ENCODE assay signal across 23 cellular contexts in genomic region chr4:60129740-60130139, GRCh38.
DNase-seq lines count a peak whose midpoint lies in the region; ATAC-seq, FAIRE-seq and TF ChIP-seq lines count a peak whose summit lies in the region.
"Had no signal": no experiment of that assay in that cellular context is flagged by ENCODE, and none has a peak within 500 bp of the region (broad histone marks: within the 10 kb centered on the region; RNA-seq: fewer than 3 reads in every experiment).

No MANE protein-coding gene starts in this region.

- H3K4me3 ChIP-seq in choroid plexus epithelial cell (ENCODE audit: low read depth, low read length) (no peak overlapping the region), keratinocyte (ENCODE audit: control insufficient read depth in 2 of 3, extremely low read depth in 1 of 3, insufficient read depth in 2 of 3, low read depth in 1 of 3, low read length in 3 of 3) (no peak overlapping the region), transverse colon (no peak overlapping the region)
- H3K4me3 ChIP-seq: BLaER1, GM23338 had no signal

- ATAC-seq in CD4-positive, alpha-beta T cell (ENCODE audit: poor library complexity): no peak
- ATAC-seq: CD8-positive, alpha-beta T cell; GM23338 had no signal

- H3K4me2 ChIP-seq in keratinocyte (ENCODE audit: control insufficient read depth, extremely low read depth, insufficient read depth, low read depth, low read length): peak overlapping the region; percentile 39
- H3K4me2 ChIP-seq: BLaER1, GM23338 had no signal

- H3K4me1 ChIP-seq in keratinocyte (ENCODE audit: control insufficient read depth, extremely low read depth, insufficient read depth, low read length): peaks cover 10% of the 10 kb centered on the region
- no peaks in the 10 kb centered on the region for H3K4me1 ChIP-seq in transverse colon
- H3K4me1 ChIP-seq: BLaER1 had no signal

- in situ Hi-C loops in transverse colon (cut with MboI; ENCODE audit: low pct_ligation_motif_present in 1 of 4, low pct_unique_long_range_greater_than_20kb in 1 of 4, low sequenced_read_pairs in 3 of 4): no loop called here

- H3K9me3 ChIP-seq in keratinocyte (ENCODE audit: control insufficient read depth, low read depth, low read length): no peaks in the 10 kb centered on the region
- H3K9me3 ChIP-seq in CD4-positive, alpha-beta T cell (ENCODE audit: control insufficient read depth, low read length): no peaks in the 10 kb centered on the region
- no peaks in the 10 kb centered on the region for H3K9me3 ChIP-seq in transverse colon
- H3K9me3 ChIP-seq: BLaER1 had no signal

- no peaks in the 10 kb centered on the region for H3K27me3 Mint-ChIP-seq in CD4-positive, alpha-beta T cell

- no peaks in the 10 kb centered on the region for H3K79me2 ChIP-seq in keratinocyte (ENCODE audit: control insufficient read depth, insufficient read depth, low read length)

- no peak overlapping the region for H3K27ac Mint-ChIP-seq in CD4-positive, alpha-beta T cell
- H3K27ac Mint-ChIP-seq: CD14-positive monocyte; CD8-positive, alpha-beta T cell; GM23338 had no signal

- DNase-seq in ELR (ENCODE audit: low read depth) (peak; percentile 50), RWPE1 (ENCODE audit: low spot score) (peak; percentile 11), choroid plexus epithelial cell (ENCODE audit: low read depth) (peak; percentile 2), keratinocyte (ENCODE audit: low read depth, low spot score) (no peak), hepatic stellate cell (ENCODE audit: low spot score) (no peak), EL (no peak), transverse colon (no peak)
- no peak for DNase-seq in CD4-positive, alpha-beta T cell
- DNase-seq: 8988T; Calu3; CD8-positive, alpha-beta T cell; DMS 273 treated with DMSO at 0.1 percent for 48 hours; DMS53; DND-41; GDM1; HCEC 1CT had no signal

- H3K9me1 ChIP-seq in keratinocyte (ENCODE audit: control insufficient read depth, extremely low read depth, insufficient read depth, low read length): no peaks in the 10 kb centered on the region

- peaks cover 1% of the 10 kb centered on the region for H3K9me3 Mint-ChIP-seq in CD4-positive, alpha-beta T cell
- H3K9me3 Mint-ChIP-seq: GM23338 had no signal

- no peak for TF ChIP-seq POLR2A in transverse colon (IDR thresholded peaks at IDR 0.05)

- H3K36me3 ChIP-seq in keratinocyte (ENCODE audit: control insufficient read depth in 2 of 2, extremely low read depth in 1 of 2, insufficient read depth in 2 of 2, low read length in 2 of 2) (no peaks in the 10 kb centered on the region), transverse colon (no peaks in the 10 kb centered on the region)
- H3K36me3 ChIP-seq: BLaER1 had no signal

- H3K4me3 Mint-ChIP-seq in CD4-positive, alpha-beta T cell: no peak overlapping the region
- H3K4me3 Mint-ChIP-seq: CD14-positive monocyte; CD8-positive, alpha-beta T cell; GM23338 had no signal

- H3K27me3 ChIP-seq in keratinocyte (ENCODE audit: control insufficient read depth, extremely low read depth, insufficient read depth, low read length) (no peaks in the 10 kb centered on the region), transverse colon (no peaks in the 10 kb centered on the region)
- no peaks in the 10 kb centered on the region for H3K27me3 ChIP-seq in CD4-positive, alpha-beta T cell (ENCODE audit: control insufficient read depth, insufficient read depth, low read length)
- H3K27me3 ChIP-seq: BLaER1 had no signal

- H3K27ac ChIP-seq in RWPE1: no peak overlapping the region
- peak overlapping the region; percentile 17 for H3K27ac ChIP-seq in keratinocyte (ENCODE audit: control insufficient read depth, insufficient read depth, low read length)
- H3K27ac ChIP-seq in CD4-positive, alpha-beta T cell (ENCODE audit: low read depth, low read length): no peak overlapping the region
- H3K27ac ChIP-seq in transverse colon: no peak overlapping the region
- H3K27ac ChIP-seq: BLaER1, HL-60 had no signal

- no peak for TF ChIP-seq EP300 in transverse colon (IDR thresholded peaks at IDR 0.05; ENCODE audit: low read depth)

- no peak for FAIRE-seq in keratinocyte (lab: Jason Lieb, UNC)
- FAIRE-seq: GM12892, GM18507, H54 had no signal

- TF ChIP-seq CTCF in RWPE1 (conservative IDR thresholded peaks at IDR 0.05; ENCODE audit: low read depth) (no peak), choroid plexus epithelial cell (conservative IDR thresholded peaks at IDR 0.05; ENCODE audit: low read depth, low read length) (no peak), keratinocyte (optimal IDR thresholded peaks at IDR 0.05 in 1 of 3, IDR thresholded peaks at IDR 0.05 in 1 of 3, conservative IDR thresholded peaks at IDR 0.05 in 1 of 3; ENCODE audit: extremely low read depth in 1 of 3, insufficient read depth in 2 of 3, low read length in 3 of 3) (no peak), transverse colon (IDR thresholded peaks at IDR 0.05) (no peak)
- no peak for TF ChIP-seq CTCF in CD4-positive, alpha-beta T cell (IDR thresholded peaks at IDR 0.05)

- CTCF ChIA-PET in RWPE1 (lab: Yijun Ruan, JAX): no interaction called here
- CTCF ChIA-PET in CD4-positive, alpha-beta T cell (lab: Charles Lee): no interaction called here

- H4K20me1 ChIP-seq in keratinocyte (ENCODE audit: control insufficient read depth, extremely low read depth, insufficient read depth, low read length): no peaks in the 10 kb centered on the region
- H4K20me1 ChIP-seq: BLaER1 had no signal

- intact Hi-C loops in CD4-positive, alpha-beta T cell (cut with DNase I, micrococcal nuclease): no loop called here
- intact Hi-C loops in transverse colon (cut with DNase I; ENCODE audit: low total_unique reads): no loop called here

- no peak overlapping the region for H3K9ac ChIP-seq in keratinocyte (ENCODE audit: control insufficient read depth, extremely low read depth, insufficient read depth, low read length)
- H3K9ac ChIP-seq: BLaER1 had no signal

- no peak overlapping the region for H2AFZ ChIP-seq in keratinocyte (ENCODE audit: control insufficient read depth, low read length)
- H2AFZ ChIP-seq: GM23338 had no signal

- no peaks in the 10 kb centered on the region for H3K36me3 Mint-ChIP-seq in CD4-positive, alpha-beta T cell (ENCODE audit: low read depth)
- H3K36me3 Mint-ChIP-seq: CD14-positive monocyte; CD8-positive, alpha-beta T cell had no signal

- dilution Hi-C loops in keratinocyte (cut with MboI; ENCODE audit: extremely low pct_ligation_motif_present, low sequenced_read_pairs): no loop called here

- no peaks in the 10 kb centered on the region for H3K4me1 Mint-ChIP-seq in CD4-positive, alpha-beta T cell (ENCODE audit: low read depth)
- H3K4me1 Mint-ChIP-seq: CD14-positive monocyte, GM23338 had no signal

- POLR2A ChIA-PET in RWPE1 (lab: Yijun Ruan, JAX; ENCODE audit: low non-redundant PET): no interaction called here
- POLR2A ChIA-PET in CD4-positive, alpha-beta T cell (lab: Charles Lee): no interaction called here

- 36 to 50% methylated on average over 1 of the region's 1 CpG for whole genome bisulfite sequencing in transverse colon (ENCODE audit: low coverage in 1 of 2), 2 donors

Comparison
In these comparisons a context has a peak if more than half of its experiments do, and no peak if none do; other contexts are left out.
1. DNase-seq: peak in ELR (single experiment), RWPE1 (single experiment) and choroid plexus epithelial cell (single experiment); none in keratinocyte (single experiment), CD4-positive, alpha-beta T cell (0 of 10), hepatic stellate cell (single experiment), EL (single experiment) and transverse colon (single experiment).